Comparison of ENCODE assay signal across 23 cellular contexts in the genomic region with DNA sequence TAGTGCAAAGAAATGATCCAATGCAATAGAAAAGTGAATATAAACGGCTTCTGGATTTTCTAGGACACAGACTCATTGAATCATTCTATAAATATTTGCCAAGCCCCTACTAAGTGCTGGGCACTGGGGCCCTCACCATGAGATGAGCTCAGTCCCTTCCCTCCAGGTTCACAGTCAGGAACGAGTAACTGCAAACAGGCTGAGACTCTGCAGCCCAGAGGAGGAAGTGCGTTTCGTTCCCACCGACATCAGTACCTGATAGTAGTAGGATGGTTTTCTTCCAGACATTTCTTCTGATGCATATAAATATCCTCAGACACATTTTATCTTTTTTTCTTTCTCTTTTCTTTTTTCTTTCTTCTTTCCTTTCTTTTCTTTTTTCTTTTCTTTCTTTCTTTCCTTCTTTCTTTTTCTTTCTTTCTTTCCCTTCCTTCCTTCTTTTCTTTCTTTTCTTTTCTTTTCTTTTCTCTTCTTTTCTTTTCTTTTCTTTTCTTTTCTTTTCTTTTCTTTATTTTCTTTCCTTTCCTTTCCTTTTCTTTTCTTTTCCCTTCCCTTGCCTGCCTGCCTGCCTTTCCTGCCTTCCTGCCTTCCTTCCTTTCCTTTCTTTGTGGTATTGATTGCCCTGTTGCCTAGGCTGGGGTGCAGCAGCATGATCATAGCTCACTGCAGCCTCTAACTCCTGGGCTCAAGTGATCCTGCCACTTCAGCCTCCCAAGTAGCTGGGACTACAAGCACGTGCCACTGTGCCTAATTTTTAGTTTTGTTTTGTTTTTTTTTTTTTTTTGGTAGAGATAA.
"Had no signal": no experiment of that assay in that cellular context is flagged by ENCODE, and none has a peak within 500 bp of the region (broad histone marks: within the 10 kb centered on the region; RNA-seq: fewer than 3 reads in every experiment).

No MANE protein-coding gene starts in this region.

- H3K9me3 Mint-ChIP-seq: endodermal cell; naive B cell; natural killer cell treated with Interleukin-12 subunit alpha and Interleukin-12 subunit beta and Interleukin-15 and Interleukin-18, amount 100 ng/mL, for 72 hours; neural crest cell; stimulated activated effector memory CD8-positive, alpha-beta T cell treated with anti-CD3 and anti-CD28 coated beads, Interleukin-12 subunit alpha, Interleukin-12 subunit beta, amount 100 ng/mL, for 72 hours; type B pancreatic cell had no signal

- H3K36me3 Mint-ChIP-seq: mesothelial cell of epicardium; natural killer cell treated with Interleukin-12 subunit alpha and Interleukin-12 subunit beta and Interleukin-15 and Interleukin-18, amount 100 ng/mL, for 72 hours; stimulated activated effector memory CD8-positive, alpha-beta T cell treated with anti-CD3 and anti-CD28 coated beads, Interleukin-12 subunit alpha, Interleukin-12 subunit beta, amount 100 ng/mL, for 72 hours; type B pancreatic cell had no signal

- H3K27me3 Mint-ChIP-seq: naive B cell; natural killer cell treated with Interleukin-12 subunit alpha and Interleukin-12 subunit beta and Interleukin-15 and Interleukin-18, amount 100 ng/mL, for 72 hours; type B pancreatic cell had no signal

- H3K4me1 Mint-ChIP-seq: endodermal cell; mesothelial cell of epicardium; neural crest cell; stimulated activated effector memory CD8-positive, alpha-beta T cell treated with anti-CD3 and anti-CD28 coated beads, Interleukin-12 subunit alpha, Interleukin-12 subunit beta, amount 100 ng/mL, for 72 hours had no signal

- ATAC-seq: foreskin keratinocyte; gastroesophageal sphincter; heart left ventricle; left lung; mucosa of descending colon; sciatic nerve; stimulated activated effector memory CD8-positive, alpha-beta T cell treated with anti-CD3 and anti-CD28 coated beads, Interleukin-12 subunit alpha, Interleukin-12 subunit beta, amount 100 ng/mL, for 72 hours had no signal

- H3K4me3 Mint-ChIP-seq: endodermal cell; mesothelial cell of epicardium; naive B cell; natural killer cell treated with Interleukin-12 subunit alpha and Interleukin-12 subunit beta and Interleukin-15 and Interleukin-18, amount 100 ng/mL, for 72 hours; neural crest cell; stimulated activated effector memory CD8-positive, alpha-beta T cell treated with anti-CD3 and anti-CD28 coated beads, Interleukin-12 subunit alpha, Interleukin-12 subunit beta, amount 100 ng/mL, for 72 hours; type B pancreatic cell had no signal

- DNase-seq: effector CD8-positive, alpha-beta T cell; endodermal cell; foreskin keratinocyte; heart left ventricle; kidney; left lung; mesenchymal stem cell; mucosa of descending colon; naive B cell; nucleus accumbens; stimulated activated CD4-positive, alpha-beta T cell treated with anti-CD3 and anti-CD28 coated beads, Interleukin-12 subunit alpha, Interleukin-12 subunit beta, amount 100 ng/mL, for 4 hours; stimulated activated CD4-positive, alpha-beta T cell treated with anti-CD3 and anti-CD28 coated beads, Interleukin-2, amount 100 ng/mL, for 24 hours; stimulated activated CD4-positive, alpha-beta T cell treated with anti-CD3 and anti-CD28 coated beads, Interleukin-4, amount 100 ng/mL, for 24 hours; stimulated activated naive CD4-positive, alpha-beta T cell treated with Interleukin-2 at 50 U/mL for 16 hours; stomach; thyroid gland had no signal

- H3K27ac Mint-ChIP-seq: endodermal cell; mesothelial cell of epicardium; natural killer cell treated with Interleukin-12 subunit alpha and Interleukin-12 subunit beta and Interleukin-15 and Interleukin-18, amount 100 ng/mL, for 72 hours; type B pancreatic cell had no signal
